Comparison of ENCODE assay signal across 13 cellular contexts in genomic region chr6:154227862-154228520, GRCh38.
"Had no signal": no experiment of that assay in that cellular context is flagged by ENCODE, and none has a peak within 500 bp of the region (broad histone marks: within the 10 kb centered on the region; RNA-seq: fewer than 3 reads in every experiment).

No MANE protein-coding gene starts in this region.

- DNase-seq: activated CD4-positive, CD25-positive, alpha-beta regulatory T cell treated with anti-CD3 and anti-CD28 coated beads, Interleukin-2, amount 50 U/mL, for 72 hours; activated gamma-delta T cell; dorsolateral prefrontal cortex; hypothalamus; naive B cell; psoas muscle; SJCRH30; spleen; stimulated activated CD4-positive, alpha-beta T cell treated with anti-CD3 and anti-CD28 coated beads, Interleukin-1b, Interleukin-23, amount 100 ng/mL, for 48 hours; stimulated activated naive B cell treated with anti-CD40 and anti-IgM and Interleukin-4, amounts not matched to agents 10 μg/mL and 1 μg/mL and 100 μg/mL, for 72 hours; upper lobe of left lung had no signal

- H3K4me3 Mint-ChIP-seq: naive B cell; stimulated activated naive B cell treated with anti-CD40 and anti-IgM and Interleukin-4, amounts not matched to agents 10 μg/mL and 1 μg/mL and 100 μg/mL, for 72 hours had no signal

- H3K27ac Mint-ChIP-seq: naive B cell; stimulated activated naive B cell treated with anti-CD40 and anti-IgM and Interleukin-4, amounts not matched to agents 10 μg/mL and 1 μg/mL and 100 μg/mL, for 72 hours had no signal

- H3K9me3 Mint-ChIP-seq: stimulated activated naive B cell treated with anti-CD40 and anti-IgM and Interleukin-4, amounts not matched to agents 10 μg/mL and 1 μg/mL and 100 μg/mL, for 72 hours had no signal

- ATAC-seq: esophagus mucosa; psoas muscle; sciatic nerve; stimulated activated naive B cell treated with anti-CD40 and anti-IgM and Interleukin-4, amounts not matched to agents 10 μg/mL and 1 μg/mL and 100 μg/mL, for 72 hours had no signal

- H3K9me3 ChIP-seq: psoas muscle, SJCRH30, spleen, upper lobe of left lung had no signal

- H3K36me3 Mint-ChIP-seq: naive B cell; stimulated activated naive B cell treated with anti-CD40 and anti-IgM and Interleukin-4, amounts not matched to agents 10 μg/mL and 1 μg/mL and 100 μg/mL, for 72 hours had no signal
